In the genomic region with DNA sequence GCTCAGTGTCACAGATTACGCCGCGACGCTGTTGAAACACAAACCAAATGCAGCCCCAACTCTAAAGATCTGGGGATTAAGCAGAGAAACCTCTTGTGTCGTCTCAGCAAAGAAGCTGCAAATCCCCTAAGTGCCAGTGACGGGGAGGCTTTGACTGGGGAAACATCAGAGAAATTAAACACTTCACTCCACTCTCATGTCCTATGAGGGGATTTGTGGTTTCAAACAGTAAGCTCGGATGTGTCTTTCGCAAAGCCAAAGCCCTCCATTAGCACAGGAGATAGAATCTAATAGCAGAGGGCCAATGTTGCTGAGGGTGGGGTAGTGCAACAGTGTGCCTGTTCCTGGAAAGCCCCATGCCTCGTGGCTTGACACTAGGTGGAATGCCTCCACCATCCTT, we compare ENCODE assay signal across 18 cellular contexts.
DNase-seq lines count a peak whose midpoint lies in the region; ATAC-seq and TF ChIP-seq lines count a peak whose summit lies in the region.
"Had no signal": no experiment of that assay in that cellular context is flagged by ENCODE, and none has a peak within 500 bp of the region (broad histone marks: within the 10 kb centered on the region; RNA-seq: fewer than 3 reads in every experiment).

No MANE protein-coding gene starts in this region.

- CTCF ChIA-PET in activated CD8-positive, alpha-beta T cell treated with anti-CD3 and anti-CD28 coated beads, Interleukin-2, amount 10 ng/mL, durations not matched to agents 7 days and 5 days (lab: Charles Lee) = no interaction called here

- no peaks in the 10 kb centered on the region for H4K20me1 ChIP-seq in neural cell (ENCODE audit: insufficient read depth)
- H4K20me1 ChIP-seq: BLaER1 treated with 17β-estradiol and CSF1 and Interleukin-3, amounts not matched to agents 10 nM and 100 nM had no signal

- POLR2A ChIA-PET in activated CD8-positive, alpha-beta T cell treated with anti-CD3 and anti-CD28 coated beads, Interleukin-2, amount 10 ng/mL, durations not matched to agents 7 days and 5 days (lab: Charles Lee) = no interaction called here

- TF ChIP-seq CTCF in WERI-Rb-1 (IDR thresholded peaks at IDR 0.05; ENCODE audit: low read depth, low read length) (0 out of 2 replicates have a peak, but pooled peaks have one; percentile 9), neural cell (IDR thresholded peaks at IDR 0.05; ENCODE audit: poor library complexity, severe bottlenecking) (no peak)

- H3K9me3 Mint-ChIP-seq in activated CD8-positive, alpha-beta T cell treated with anti-CD3 and anti-CD28 coated beads, Interleukin-2, amount 10 ng/mL, durations not matched to agents 7 days and 5 days (ENCODE audit: insufficient read depth) = peaks cover 2% of the 10 kb centered on the region
- H3K9me3 Mint-ChIP-seq: CD4-positive, alpha-beta T cell had no signal

- H3K9me3 ChIP-seq in WERI-Rb-1 (ENCODE audit: severe bottlenecking) (no peaks in the 10 kb centered on the region), neural cell (ENCODE audit: low read length) (no peaks in the 10 kb centered on the region)
- H3K9me3 ChIP-seq: BLaER1 treated with 17β-estradiol and CSF1 and Interleukin-3, amounts not matched to agents 10 nM and 100 nM; HAP-1 had no signal

- peaks cover 2% of the 10 kb centered on the region for H3K27me3 Mint-ChIP-seq in activated CD8-positive, alpha-beta T cell treated with anti-CD3 and anti-CD28 coated beads, Interleukin-2, amount 10 ng/mL, durations not matched to agents 7 days and 5 days (ENCODE audit: low read depth)

- no peak for TF ChIP-seq EP300 in neural cell (conservative IDR thresholded peaks at IDR 0.05; ENCODE audit: poor library complexity, severe bottlenecking)

- H3F3A ChIP-seq in neural cell (ENCODE audit: insufficient read depth, low read length, poor library complexity, severe bottlenecking) = no peaks in the 10 kb centered on the region

- ATAC-seq in activated CD8-positive, alpha-beta T cell treated with anti-CD3 and anti-CD28 coated beads, Interleukin-2, amount 10 ng/mL, durations not matched to agents 7 days and 5 days = no peak
- ATAC-seq in HG03469 (IDR thresholded peaks at IDR 0.05; ENCODE audit: unreplicated experiment) = no peak

- H3K27me3 ChIP-seq in WERI-Rb-1 (ENCODE audit: insufficient read depth, low read depth, severe bottlenecking) (no peaks in the 10 kb centered on the region), neural cell (ENCODE audit: insufficient read depth, low read depth, low read length) (no peaks in the 10 kb centered on the region)
- H3K27me3 ChIP-seq: BLaER1 treated with 17β-estradiol and CSF1 and Interleukin-3, amounts not matched to agents 10 nM and 100 nM had no signal

- H3K4me2 ChIP-seq in neural cell (ENCODE audit: low read length) = no peak overlapping the region
- H3K4me2 ChIP-seq: BLaER1 treated with 17β-estradiol and CSF1 and Interleukin-3, amounts not matched to agents 10 nM and 100 nM had no signal

- TF ChIP-seq RAD21 in neural cell (conservative IDR thresholded peaks at IDR 0.05) = no peak

- no peak overlapping the region for H3K27ac Mint-ChIP-seq in activated CD8-positive, alpha-beta T cell treated with anti-CD3 and anti-CD28 coated beads, Interleukin-2, amount 10 ng/mL, durations not matched to agents 7 days and 5 days
- H3K27ac Mint-ChIP-seq: CD4-positive, alpha-beta T cell; IgD-negative memory B cell had no signal

- H3K36me3 ChIP-seq in WERI-Rb-1 (peaks cover 6% of the 10 kb centered on the region; the same call in 1 of the 2 replicates), neural cell (ENCODE audit: insufficient read depth, low read length) (peaks cover 4% of the 10 kb centered on the region)
- H3K36me3 ChIP-seq: BLaER1 treated with 17β-estradiol and CSF1 and Interleukin-3, amounts not matched to agents 10 nM and 100 nM; HAP-1 had no signal

- H3K4me1 Mint-ChIP-seq in activated CD8-positive, alpha-beta T cell treated with anti-CD3 and anti-CD28 coated beads, Interleukin-2, amount 10 ng/mL, durations not matched to agents 7 days and 5 days (ENCODE audit: low read depth) = no peaks in the 10 kb centered on the region
- H3K4me1 Mint-ChIP-seq: IgD-negative memory B cell had no signal

- DNase-seq in ELF-1 (ENCODE audit: low read depth, low spot score) (peak; percentile 6), WERI-Rb-1 (peak; percentile 91), SW480 (ENCODE audit: low spot score) (no peak)
- no peak for DNase-seq in activated CD8-positive, alpha-beta T cell treated with anti-CD3 and anti-CD28 coated beads, Interleukin-2, amount 10 ng/mL, durations not matched to agents 7 days and 5 days
- DNase-seq in central memory CD4-positive, alpha-beta T cell = no peak
- DNase-seq: ACHN; Calu3; CD4-positive, alpha-beta T cell; DMS153; DMS79 treated with DMSO at 0.1 percent for 48 hours; EL; GDM1; GOT3 had no signal

- no peak overlapping the region for H3K4me3 ChIP-seq in WERI-Rb-1 (ENCODE audit: low read depth, low read length)
- peak overlapping the region; percentile 39 for H3K4me3 ChIP-seq in neural cell (ENCODE audit: low read length)
- H3K4me3 ChIP-seq: BLaER1 treated with 17β-estradiol and CSF1 and Interleukin-3, amounts not matched to agents 10 nM and 100 nM; HAP-1 had no signal

- no peaks in the 10 kb centered on the region for H3K36me3 Mint-ChIP-seq in activated CD8-positive, alpha-beta T cell treated with anti-CD3 and anti-CD28 coated beads, Interleukin-2, amount 10 ng/mL, durations not matched to agents 7 days and 5 days (ENCODE audit: low read depth)

- H3K4me3 Mint-ChIP-seq in activated CD8-positive, alpha-beta T cell treated with anti-CD3 and anti-CD28 coated beads, Interleukin-2, amount 10 ng/mL, durations not matched to agents 7 days and 5 days = no peak overlapping the region
- H3K4me3 Mint-ChIP-seq: CD4-positive, alpha-beta T cell; IgD-negative memory B cell had no signal

- no peaks in the 10 kb centered on the region for H3K9me2 ChIP-seq in neural cell (ENCODE audit: insufficient read depth, low read length)

- H3K9ac ChIP-seq in neural cell (ENCODE audit: low read length) = peak overlapping the region; percentile 2
- H3K9ac ChIP-seq: BLaER1 treated with 17β-estradiol and CSF1 and Interleukin-3, amounts not matched to agents 10 nM and 100 nM had no signal

- no peak overlapping the region for H2AFZ ChIP-seq in neural cell (ENCODE audit: low read depth, low read length)

- H3K27ac ChIP-seq in WERI-Rb-1 = peak overlapping the region; percentile 11; the same call in 1 of the 2 replicates
- peak overlapping the region; percentile 22 for H3K27ac ChIP-seq in neural cell (ENCODE audit: low read length)
- H3K27ac ChIP-seq: BLaER1 treated with 17β-estradiol and CSF1 and Interleukin-3, amounts not matched to agents 10 nM and 100 nM had no signal

- H3K79me2 ChIP-seq in neural cell (replicated peaks; ENCODE audit: insufficient read depth, low read length) = no peaks in the 10 kb centered on the region

TF ChIP-seq in neural cell, 6 proteins besides CTCF, POLR2A, EP300 and RAD21:
- TF ChIP-seq TAF1 (IDR thresholded peaks at IDR 0.05; ENCODE audit: low read depth) = no peak
- TF ChIP-seq, protein P1, sequence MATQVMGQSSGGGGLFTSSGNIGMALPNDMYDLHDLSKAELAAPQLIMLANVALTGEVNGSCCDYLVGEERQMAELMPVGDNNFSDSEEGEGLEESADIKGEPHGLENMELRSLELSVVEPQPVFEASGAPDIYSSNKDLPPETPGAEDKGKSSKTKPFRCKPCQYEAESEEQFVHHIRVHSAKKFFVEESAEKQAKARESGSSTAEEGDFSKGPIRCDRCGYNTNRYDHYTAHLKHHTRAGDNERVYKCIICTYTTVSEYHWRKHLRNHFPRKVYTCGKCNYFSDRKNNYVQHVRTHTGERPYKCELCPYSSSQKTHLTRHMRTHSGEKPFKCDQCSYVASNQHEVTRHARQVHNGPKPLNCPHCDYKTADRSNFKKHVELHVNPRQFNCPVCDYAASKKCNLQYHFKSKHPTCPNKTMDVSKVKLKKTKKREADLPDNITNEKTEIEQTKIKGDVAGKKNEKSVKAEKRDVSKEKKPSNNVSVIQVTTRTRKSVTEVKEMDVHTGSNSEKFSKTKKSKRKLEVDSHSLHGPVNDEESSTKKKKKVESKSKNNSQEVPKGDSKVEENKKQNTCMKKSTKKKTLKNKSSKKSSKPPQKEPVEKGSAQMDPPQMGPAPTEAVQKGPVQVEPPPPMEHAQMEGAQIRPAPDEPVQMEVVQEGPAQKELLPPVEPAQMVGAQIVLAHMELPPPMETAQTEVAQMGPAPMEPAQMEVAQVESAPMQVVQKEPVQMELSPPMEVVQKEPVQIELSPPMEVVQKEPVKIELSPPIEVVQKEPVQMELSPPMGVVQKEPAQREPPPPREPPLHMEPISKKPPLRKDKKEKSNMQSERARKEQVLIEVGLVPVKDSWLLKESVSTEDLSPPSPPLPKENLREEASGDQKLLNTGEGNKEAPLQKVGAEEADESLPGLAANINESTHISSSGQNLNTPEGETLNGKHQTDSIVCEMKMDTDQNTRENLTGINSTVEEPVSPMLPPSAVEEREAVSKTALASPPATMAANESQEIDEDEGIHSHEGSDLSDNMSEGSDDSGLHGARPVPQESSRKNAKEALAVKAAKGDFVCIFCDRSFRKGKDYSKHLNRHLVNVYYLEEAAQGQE (IDR thresholded peaks at IDR 0.05; ENCODE audit: borderline replicate concordance) = no peak
- no peak for TF ChIP-seq SMC3 (conservative IDR thresholded peaks at IDR 0.05; ENCODE audit: poor library complexity)
- TF ChIP-seq EZH2 (IDR thresholded peaks at IDR 0.05; ENCODE audit: borderline replicate concordance, insufficient read depth, low read length, poor library complexity, severe bottlenecking) = no peak
- TF ChIP-seq MXI1 (conservative IDR thresholded peaks at IDR 0.05; ENCODE audit: poor library complexity, severe bottlenecking) = no peak
- no peak for TF ChIP-seq POLR2AphosphoS5 (IDR thresholded peaks at IDR 0.05)

Comparison
In these comparisons a context has a peak if more than half of its experiments do, and no peak if none do; other contexts are left out.
1. DNase-seq: peak in ELF-1 (single experiment) and WERI-Rb-1 (single experiment); none in activated CD8-positive, alpha-beta T cell treated with anti-CD3 and anti-CD28 coated beads, Interleukin-2, amount 10 ng/mL, durations not matched to agents 7 days and 5 days (single experiment), central memory CD4-positive, alpha-beta T cell (single experiment) and SW480 (single experiment).